Comparison of ENCODE assay signal across 26 cellular contexts in the genomic region with DNA sequence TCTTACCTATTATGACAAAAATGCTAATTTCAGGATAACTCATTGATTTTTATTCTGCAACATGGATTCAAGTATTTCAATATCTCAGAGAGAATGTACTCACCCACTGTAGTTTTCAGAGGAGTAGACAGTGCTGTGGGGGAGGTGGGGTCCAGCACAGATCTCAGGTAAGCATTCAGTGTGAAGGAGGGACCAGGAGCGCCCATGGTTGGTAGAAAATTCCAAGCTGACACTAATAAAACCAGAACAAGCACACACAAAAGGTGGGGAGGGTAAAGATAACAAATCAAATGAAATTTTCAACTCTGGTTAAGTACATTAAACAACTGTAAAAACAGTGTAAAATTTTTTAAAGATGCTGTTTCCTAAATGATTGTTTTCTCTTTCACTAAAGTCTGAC.
"Had no signal": no experiment of that assay in that cellular context is flagged by ENCODE, and none has a peak within 500 bp of the region (broad histone marks: within the 10 kb centered on the region; RNA-seq: fewer than 3 reads in every experiment).

No MANE protein-coding gene starts in this region.

- H3K27ac Mint-ChIP-seq: immature natural killer cell; mesothelial cell of epicardium; naive B cell; natural killer cell; stimulated activated effector memory CD8-positive, alpha-beta T cell treated with anti-CD3 and anti-CD28 coated beads, Interleukin-12 subunit alpha, Interleukin-12 subunit beta, amount 100 ng/mL, for 72 hours had no signal

- H3K4me3 ChIP-seq: left ventricle myocardium inferior, lung, pancreas, prostate gland, sigmoid colon, spleen, stomach, testis, thyroid gland, transverse colon, upper lobe of left lung had no signal

- H3K27ac ChIP-seq: left ventricle myocardium inferior, pancreas, prostate gland, sigmoid colon, spleen, stomach, testis, thyroid gland, transverse colon, upper lobe of left lung had no signal

- H3K36me3 ChIP-seq: left ventricle myocardium inferior, pancreas, prostate gland, sigmoid colon, spleen, stomach, thyroid gland, transverse colon, upper lobe of left lung had no signal

- H3K36me3 Mint-ChIP-seq: immature natural killer cell; stimulated activated effector memory CD8-positive, alpha-beta T cell treated with anti-CD3 and anti-CD28 coated beads, Interleukin-12 subunit alpha, Interleukin-12 subunit beta, amount 100 ng/mL, for 72 hours had no signal

- H3K9me3 ChIP-seq: pancreas, prostate gland, testis, thyroid gland, upper lobe of left lung had no signal

- H3K27me3 ChIP-seq: pancreas, sigmoid colon, stomach, testis, thyroid gland, transverse colon, upper lobe of left lung had no signal

- H3K4me1 ChIP-seq: left ventricle myocardium inferior, pancreas, prostate gland, sigmoid colon, spleen, stomach, testis, thyroid gland, transverse colon, upper lobe of left lung had no signal

- H3K4me3 Mint-ChIP-seq: immature natural killer cell; mesothelial cell of epicardium; naive B cell; natural killer cell; stimulated activated effector memory CD8-positive, alpha-beta T cell treated with anti-CD3 and anti-CD28 coated beads, Interleukin-12 subunit alpha, Interleukin-12 subunit beta, amount 100 ng/mL, for 72 hours had no signal

- H3K4me1 Mint-ChIP-seq: immature natural killer cell; naive B cell; natural killer cell; stimulated activated effector memory CD8-positive, alpha-beta T cell treated with anti-CD3 and anti-CD28 coated beads, Interleukin-12 subunit alpha, Interleukin-12 subunit beta, amount 100 ng/mL, for 72 hours had no signal

- ATAC-seq: left colon; natural killer cell; pancreas; stimulated activated effector memory CD8-positive, alpha-beta T cell treated with anti-CD3 and anti-CD28 coated beads, Interleukin-12 subunit alpha, Interleukin-12 subunit beta, amount 100 ng/mL, for 72 hours; stimulated activated naive CD8-positive, alpha-beta T cell treated with anti-CD3 and anti-CD28 coated beads, Interleukin-15, Interleukin-2, amounts not matched to agents 100 U/mL and 50 U/mL, for 24 hours had no signal

- DNase-seq: hypothalamus; immature natural killer cell; kidney; left colon; left ventricle myocardium inferior; naive B cell; natural killer cell; nucleus accumbens; pancreas; posterior cingulate gyrus; retina; right cardiac atrium; sigmoid colon; small intestine; spleen; stimulated activated CD4-positive, alpha-beta T cell treated with anti-CD3 and anti-CD28 coated beads, Interleukin-4, amount 100 ng/mL, for 24 hours; stimulated activated naive CD8-positive, alpha-beta T cell treated with anti-CD3 and anti-CD28 coated beads, Interleukin-15, Interleukin-2, amounts not matched to agents 100 U/mL and 50 U/mL, for 24 hours; stomach; testis; thyroid gland; transverse colon; upper lobe of left lung had no signal
